Comparison of ENCODE assay signal across 2 cellular contexts in genomic region chr1:14538335-14538734, GRCh38.
TF ChIP-seq lines count a peak whose summit lies in the region.

No MANE protein-coding gene starts in this region.

TF ChIP-seq in Ishikawa, 13 proteins besides CTCF, POLR2A, EP300 and RAD21 (continued from another document):
- TF ChIP-seq REST (IDR thresholded peaks at IDR 0.05; ENCODE audit: low read depth), result no peak

TF ChIP-seq in K562, 482 proteins besides CTCF, POLR2A, EP300 and RAD21 (continued from another document):
- TF ChIP-seq ZNF134 (CRISPR knock-in tag; conservative IDR thresholded peaks at IDR 0.05), result no peak
- no peak for TF ChIP-seq GTF3C2 (IDR thresholded peaks at IDR 0.05; ENCODE audit: borderline replicate concordance, extremely low read depth, insufficient read length)
- 0 out of 2 replicates have a peak, but pooled peaks have one; percentile 26 for TF ChIP-seq ETV5 (CRISPR knock-in tag; IDR thresholded peaks at IDR 0.05; ENCODE audit: low read depth)
- TF ChIP-seq JUND (IDR thresholded peaks at IDR 0.05; ENCODE audit: borderline replicate concordance, low read depth, low read length), result no peak
- no peak for TF ChIP-seq JUND (tag; IDR thresholded peaks at IDR 0.05; ENCODE audit: borderline replicate concordance, low read depth, low read length)
- no peak for TF ChIP-seq ZBTB49 (CRISPR knock-in tag; IDR thresholded peaks at IDR 0.05; ENCODE audit: borderline replicate concordance)
